1 cellular context compared by ENCODE assay signal in the genomic region with DNA sequence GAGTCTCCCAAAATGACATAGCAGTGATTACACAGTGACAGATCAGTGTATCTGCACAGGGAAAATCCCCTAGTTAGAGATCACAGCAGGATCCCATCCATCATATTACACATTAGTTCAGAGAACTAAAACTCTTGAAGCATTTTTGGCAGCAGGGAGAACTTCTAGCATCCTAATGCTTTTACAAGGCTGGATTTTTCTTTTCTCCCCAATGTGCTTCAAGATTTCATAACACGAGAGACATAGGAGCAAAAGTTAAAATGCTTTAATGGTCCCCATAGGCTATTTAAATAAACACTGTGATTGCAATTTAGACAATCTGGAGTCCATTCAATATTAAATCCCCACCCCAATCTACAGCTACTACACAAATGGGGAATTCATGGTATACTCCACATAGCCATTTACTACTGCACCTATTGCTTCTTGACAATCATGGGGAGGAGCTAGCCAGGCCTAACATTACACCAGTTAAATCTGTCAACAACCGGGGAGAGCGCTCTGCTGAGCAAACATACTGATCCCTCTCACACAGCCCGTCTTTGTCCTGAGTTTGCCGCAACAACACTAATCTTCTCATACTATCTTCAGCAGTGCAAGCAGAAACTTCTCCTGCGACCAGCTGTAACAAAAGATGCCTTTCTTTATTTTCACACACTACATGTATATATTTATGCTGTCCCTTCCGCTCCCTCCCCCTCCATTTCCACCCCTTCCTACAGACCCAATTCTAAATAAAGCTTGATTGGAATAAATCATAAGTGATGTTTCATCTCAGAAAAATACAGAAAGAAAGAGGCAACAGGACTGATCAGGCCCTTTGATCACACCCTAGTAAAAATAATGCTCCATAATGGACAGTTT.
TF ChIP-seq lines count a peak whose summit lies in the region.

No MANE protein-coding gene starts in this region.

TF ChIP-seq in HEK293, 187 proteins besides CTCF, POLR2A, EP300 and RAD21 (continued from another document and continues in another):
- TF ChIP-seq HOXC10 (CRISPR knock-in tag; IDR thresholded peaks at IDR 0.05) = no peak
- TF ChIP-seq KLF7 (tag by site-specific recombination; IDR thresholded peaks at IDR 0.05; ENCODE audit: borderline replicate concordance) = peak; percentile 31; the same call in 1 of the 2 replicates
- TF ChIP-seq MEIS1 (CRISPR knock-in tag; IDR thresholded peaks at IDR 0.05; ENCODE audit: borderline replicate concordance) = no peak
- TF ChIP-seq ZNF521 (tag by site-specific recombination; IDR thresholded peaks at IDR 0.05) = no peak
- TF ChIP-seq WT1 (tag by site-specific recombination; IDR thresholded peaks at IDR 0.05) = peak; percentile 95
- no peak for TF ChIP-seq BCL11B (tag by site-specific recombination; IDR thresholded peaks at IDR 0.05; ENCODE audit: low read depth)
- TF ChIP-seq, protein P1, sequence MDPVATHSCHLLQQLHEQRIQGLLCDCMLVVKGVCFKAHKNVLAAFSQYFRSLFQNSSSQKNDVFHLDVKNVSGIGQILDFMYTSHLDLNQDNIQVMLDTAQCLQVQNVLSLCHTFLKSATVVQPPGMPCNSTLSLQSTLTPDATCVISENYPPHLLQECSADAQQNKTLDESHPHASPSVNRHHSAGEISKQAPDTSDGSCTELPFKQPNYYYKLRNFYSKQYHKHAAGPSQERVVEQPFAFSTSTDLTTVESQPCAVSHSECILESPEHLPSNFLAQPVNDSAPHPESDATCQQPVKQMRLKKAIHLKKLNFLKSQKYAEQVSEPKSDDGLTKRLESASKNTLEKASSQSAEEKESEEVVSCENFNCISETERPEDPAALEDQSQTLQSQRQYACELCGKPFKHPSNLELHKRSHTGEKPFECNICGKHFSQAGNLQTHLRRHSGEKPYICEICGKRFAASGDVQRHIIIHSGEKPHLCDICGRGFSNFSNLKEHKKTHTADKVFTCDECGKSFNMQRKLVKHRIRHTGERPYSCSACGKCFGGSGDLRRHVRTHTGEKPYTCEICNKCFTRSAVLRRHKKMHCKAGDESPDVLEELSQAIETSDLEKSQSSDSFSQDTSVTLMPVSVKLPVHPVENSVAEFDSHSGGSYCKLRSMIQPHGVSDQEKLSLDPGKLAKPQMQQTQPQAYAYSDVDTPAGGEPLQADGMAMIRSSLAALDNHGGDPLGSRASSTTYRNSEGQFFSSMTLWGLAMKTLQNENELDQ (tag by site-specific recombination; IDR thresholded peaks at IDR 0.05; ENCODE audit: low read depth) = no peak
- TF ChIP-seq, protein P2, sequence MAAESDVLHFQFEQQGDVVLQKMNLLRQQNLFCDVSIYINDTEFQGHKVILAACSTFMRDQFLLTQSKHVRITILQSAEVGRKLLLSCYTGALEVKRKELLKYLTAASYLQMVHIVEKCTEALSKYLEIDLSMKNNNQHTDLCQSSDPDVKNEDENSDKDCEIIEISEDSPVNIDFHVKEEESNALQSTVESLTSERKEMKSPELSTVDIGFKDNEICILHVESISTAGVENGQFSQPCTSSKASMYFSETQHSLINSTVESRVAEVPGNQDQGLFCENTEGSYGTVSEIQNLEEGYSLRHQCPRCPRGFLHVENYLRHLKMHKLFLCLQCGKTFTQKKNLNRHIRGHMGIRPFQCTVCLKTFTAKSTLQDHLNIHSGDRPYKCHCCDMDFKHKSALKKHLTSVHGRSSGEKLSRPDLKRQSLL (tag by site-specific recombination; IDR thresholded peaks at IDR 0.05) = no peak
- TF ChIP-seq ZNF677 (tag by site-specific recombination; IDR thresholded peaks at IDR 0.05) = no peak
- TF ChIP-seq ZNF394 (tag by site-specific recombination; IDR thresholded peaks at IDR 0.05; ENCODE audit: borderline replicate concordance) = no peak; the same call in 1 of the 2 replicates
- no peak for TF ChIP-seq ZNF362 (tag by site-specific recombination; IDR thresholded peaks at IDR 0.05)
- TF ChIP-seq ZNF138 (tag by site-specific recombination; IDR thresholded peaks at IDR 0.05; ENCODE audit: borderline replicate concordance) = no peak
- TF ChIP-seq OSR2 (tag by site-specific recombination; IDR thresholded peaks at IDR 0.05) = peak; percentile 99
- no peak for TF ChIP-seq ZNF624 (tag by site-specific recombination; IDR thresholded peaks at IDR 0.05)
- TF ChIP-seq ZNF548 (tag by site-specific recombination; IDR thresholded peaks at IDR 0.05) = no peak
- no peak for TF ChIP-seq ZFP41 (tag by site-specific recombination; IDR thresholded peaks at IDR 0.05; ENCODE audit: borderline replicate concordance)
- TF ChIP-seq IKZF3 (tag by site-specific recombination; IDR thresholded peaks at IDR 0.05) = peak; percentile 11; the same call in 1 of the 2 replicates
- peak; percentile 73 for TF ChIP-seq ZNF501 (tag by site-specific recombination; IDR thresholded peaks at IDR 0.05)
- no peak for TF ChIP-seq KLF10 (tag by site-specific recombination; IDR thresholded peaks at IDR 0.05)
- no peak for TF ChIP-seq ZNF658 (tag by site-specific recombination; IDR thresholded peaks at IDR 0.05)
- TF ChIP-seq ZNF292 (tag by site-specific recombination; IDR thresholded peaks at IDR 0.05; ENCODE audit: borderline replicate concordance, low read depth) = no peak
- TF ChIP-seq, protein P3, sequence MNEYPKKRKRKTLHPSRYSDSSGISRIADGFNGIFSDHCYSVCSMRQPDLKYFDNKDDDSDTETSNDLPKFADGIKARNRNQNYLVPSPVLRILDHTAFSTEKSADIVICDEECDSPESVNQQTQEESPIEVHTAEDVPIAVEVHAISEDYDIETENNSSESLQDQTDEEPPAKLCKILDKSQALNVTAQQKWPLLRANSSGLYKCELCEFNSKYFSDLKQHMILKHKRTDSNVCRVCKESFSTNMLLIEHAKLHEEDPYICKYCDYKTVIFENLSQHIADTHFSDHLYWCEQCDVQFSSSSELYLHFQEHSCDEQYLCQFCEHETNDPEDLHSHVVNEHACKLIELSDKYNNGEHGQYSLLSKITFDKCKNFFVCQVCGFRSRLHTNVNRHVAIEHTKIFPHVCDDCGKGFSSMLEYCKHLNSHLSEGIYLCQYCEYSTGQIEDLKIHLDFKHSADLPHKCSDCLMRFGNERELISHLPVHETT (tag by site-specific recombination; IDR thresholded peaks at IDR 0.05) = no peak
- TF ChIP-seq, protein P4, sequence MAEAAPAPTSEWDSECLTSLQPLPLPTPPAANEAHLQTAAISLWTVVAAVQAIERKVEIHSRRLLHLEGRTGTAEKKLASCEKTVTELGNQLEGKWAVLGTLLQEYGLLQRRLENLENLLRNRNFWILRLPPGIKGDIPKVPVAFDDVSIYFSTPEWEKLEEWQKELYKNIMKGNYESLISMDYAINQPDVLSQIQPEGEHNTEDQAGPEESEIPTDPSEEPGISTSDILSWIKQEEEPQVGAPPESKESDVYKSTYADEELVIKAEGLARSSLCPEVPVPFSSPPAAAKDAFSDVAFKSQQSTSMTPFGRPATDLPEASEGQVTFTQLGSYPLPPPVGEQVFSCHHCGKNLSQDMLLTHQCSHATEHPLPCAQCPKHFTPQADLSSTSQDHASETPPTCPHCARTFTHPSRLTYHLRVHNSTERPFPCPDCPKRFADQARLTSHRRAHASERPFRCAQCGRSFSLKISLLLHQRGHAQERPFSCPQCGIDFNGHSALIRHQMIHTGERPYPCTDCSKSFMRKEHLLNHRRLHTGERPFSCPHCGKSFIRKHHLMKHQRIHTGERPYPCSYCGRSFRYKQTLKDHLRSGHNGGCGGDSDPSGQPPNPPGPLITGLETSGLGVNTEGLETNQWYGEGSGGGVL (tag by site-specific recombination; IDR thresholded peaks at IDR 0.05) = no peak
- 0 out of 2 replicates have a peak, but pooled peaks have one; percentile 5 for TF ChIP-seq ZIC2 (tag by site-specific recombination; IDR thresholded peaks at IDR 0.05)
- TF ChIP-seq ZNF174 (tag by site-specific recombination; IDR thresholded peaks at IDR 0.05) = no peak
- TF ChIP-seq ZNF580 (tag by site-specific recombination; IDR thresholded peaks at IDR 0.05) = peak; percentile 71; the same call in 1 of the 2 replicates
- no peak for TF ChIP-seq ZNF670 (tag by site-specific recombination; IDR thresholded peaks at IDR 0.05; ENCODE audit: low read depth)
- TF ChIP-seq PRDM1 (tag by site-specific recombination; IDR thresholded peaks at IDR 0.05) = peak; percentile 87
- TF ChIP-seq, protein P5, sequence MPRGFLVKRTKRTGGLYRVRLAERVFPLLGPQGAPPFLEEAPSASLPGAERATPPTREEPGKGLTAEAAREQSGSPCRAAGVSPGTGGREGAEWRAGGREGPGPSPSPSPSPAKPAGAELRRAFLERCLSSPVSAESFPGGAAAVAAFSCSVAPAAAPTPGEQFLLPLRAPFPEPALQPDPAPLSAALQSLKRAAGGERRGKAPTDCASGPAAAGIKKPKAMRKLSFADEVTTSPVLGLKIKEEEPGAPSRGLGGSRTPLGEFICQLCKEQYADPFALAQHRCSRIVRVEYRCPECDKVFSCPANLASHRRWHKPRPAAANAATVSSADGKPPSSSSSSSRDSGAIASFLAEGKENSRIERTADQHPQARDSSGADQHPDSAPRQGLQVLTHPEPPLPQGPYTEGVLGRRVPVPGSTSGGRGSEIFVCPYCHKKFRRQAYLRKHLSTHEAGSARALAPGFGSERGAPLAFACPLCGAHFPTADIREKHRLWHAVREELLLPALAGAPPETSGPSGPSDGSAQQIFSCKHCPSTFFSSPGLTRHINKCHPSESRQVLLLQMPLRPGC (tag by site-specific recombination; IDR thresholded peaks at IDR 0.05) = 0 out of 2 replicates have a peak, but pooled peaks have one; percentile 21
- TF ChIP-seq SALL2 (tag by site-specific recombination; IDR thresholded peaks at IDR 0.05; ENCODE audit: borderline replicate concordance) = no peak
- no peak for TF ChIP-seq KLF9 (tag by site-specific recombination; IDR thresholded peaks at IDR 0.05; ENCODE audit: low read depth)
- TF ChIP-seq, protein P6, sequence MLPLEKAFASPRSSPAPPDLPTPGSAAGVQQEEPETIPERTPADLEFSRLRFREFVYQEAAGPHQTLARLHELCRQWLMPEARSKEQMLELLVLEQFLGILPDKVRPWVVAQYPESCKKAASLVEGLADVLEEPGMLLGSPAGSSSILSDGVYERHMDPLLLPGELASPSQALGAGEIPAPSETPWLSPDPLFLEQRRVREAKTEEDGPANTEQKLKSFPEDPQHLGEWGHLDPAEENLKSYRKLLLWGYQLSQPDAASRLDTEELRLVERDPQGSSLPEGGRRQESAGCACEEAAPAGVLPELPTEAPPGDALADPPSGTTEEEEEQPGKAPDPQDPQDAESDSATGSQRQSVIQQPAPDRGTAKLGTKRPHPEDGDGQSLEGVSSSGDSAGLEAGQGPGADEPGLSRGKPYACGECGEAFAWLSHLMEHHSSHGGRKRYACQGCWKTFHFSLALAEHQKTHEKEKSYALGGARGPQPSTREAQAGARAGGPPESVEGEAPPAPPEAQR (tag by site-specific recombination; IDR thresholded peaks at IDR 0.05) = no peak
- TF ChIP-seq EGR2 (tag by site-specific recombination; IDR thresholded peaks at IDR 0.05; ENCODE audit: low read depth) = no peak
- no peak for TF ChIP-seq HOXA7 (CRISPR knock-in tag; IDR thresholded peaks at IDR 0.05; ENCODE audit: borderline replicate concordance)
- no peak for TF ChIP-seq ZNF132 (tag by site-specific recombination; IDR thresholded peaks at IDR 0.05; ENCODE audit: borderline replicate concordance)
- TF ChIP-seq ATF2 (tag by site-specific recombination; IDR thresholded peaks at IDR 0.05; ENCODE audit: low read depth) = peak; percentile 4; the same call in 1 of the 2 replicates
- TF ChIP-seq, protein P7, sequence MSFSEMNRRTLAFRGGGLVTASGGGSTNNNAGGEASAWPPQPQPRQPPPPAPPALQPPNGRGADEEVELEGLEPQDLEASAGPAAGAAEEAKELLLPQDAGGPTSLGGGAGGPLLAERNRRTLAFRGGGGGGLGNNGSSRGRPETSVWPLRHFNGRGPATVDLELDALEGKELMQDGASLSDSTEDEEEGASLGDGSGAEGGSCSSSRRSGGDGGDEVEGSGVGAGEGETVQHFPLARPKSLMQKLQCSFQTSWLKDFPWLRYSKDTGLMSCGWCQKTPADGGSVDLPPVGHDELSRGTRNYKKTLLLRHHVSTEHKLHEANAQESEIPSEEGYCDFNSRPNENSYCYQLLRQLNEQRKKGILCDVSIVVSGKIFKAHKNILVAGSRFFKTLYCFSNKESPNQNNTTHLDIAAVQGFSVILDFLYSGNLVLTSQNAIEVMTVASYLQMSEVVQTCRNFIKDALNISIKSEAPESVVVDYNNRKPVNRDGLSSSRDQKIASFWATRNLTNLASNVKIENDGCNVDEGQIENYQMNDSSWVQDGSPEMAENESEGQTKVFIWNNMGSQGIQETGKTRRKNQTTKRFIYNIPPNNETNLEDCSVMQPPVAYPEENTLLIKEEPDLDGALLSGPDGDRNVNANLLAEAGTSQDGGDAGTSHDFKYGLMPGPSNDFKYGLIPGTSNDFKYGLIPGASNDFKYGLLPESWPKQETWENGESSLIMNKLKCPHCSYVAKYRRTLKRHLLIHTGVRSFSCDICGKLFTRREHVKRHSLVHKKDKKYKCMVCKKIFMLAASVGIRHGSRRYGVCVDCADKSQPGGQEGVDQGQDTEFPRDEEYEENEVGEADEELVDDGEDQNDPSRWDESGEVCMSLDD (tag by site-specific recombination; IDR thresholded peaks at IDR 0.05) = no peak
- TF ChIP-seq ZNF214 (tag by site-specific recombination; IDR thresholded peaks at IDR 0.05; ENCODE audit: borderline replicate concordance) = no peak
- TF ChIP-seq ZNF747 (tag by site-specific recombination; IDR thresholded peaks at IDR 0.05) = no peak
- TF ChIP-seq ZNF621 (tag by site-specific recombination; IDR thresholded peaks at IDR 0.05) = no peak
- TF ChIP-seq GLIS1 (tag by site-specific recombination; IDR thresholded peaks at IDR 0.05) = peak; percentile 73
- TF ChIP-seq ZNF37A (tag by site-specific recombination; IDR thresholded peaks at IDR 0.05) = 0 out of 2 replicates have a peak, but pooled peaks have one; percentile 10
